In genomic region chr7:45585628-45586027, GRCh38 we compare ENCODE assay signal across 16 cellular contexts. TPM values are rescaled to one million over a fixed set of nuclear protein-coding genes. Genes with fewer than 3 reads are reported as not detected.
DNase-seq lines count a peak whose midpoint lies in the region; TF ChIP-seq lines count a peak whose summit lies in the region.
"Had no signal": no experiment of that assay in that cellular context is flagged by ENCODE, and none has a peak within 500 bp of the region (broad histone marks: within the 10 kb centered on the region; RNA-seq: fewer than 3 reads in every experiment).

No MANE protein-coding gene starts in this region.

- DNase-seq in NCI-H146 (lab: John Stamatoyannopoulos, UW) (peak; percentile 38), NCI-H146 treated with DMSO at 0.1 percent for 48 hours (lab: John Stamatoyannopoulos, UW; ENCODE audit: unreplicated experiment) (no peak), WERI-Rb-1 (peak; percentile 2), spleen (peak; percentile 54), BE2C (no peak), ureter (ENCODE audit: low spot score) (no peak), NOMO-1 treated with dmso at 0.1 percent for 144 hours (lab: John Stamatoyannopoulos, UW; ENCODE audit: unreplicated experiment) (no peak)
- DNase-seq: CD8-positive, alpha-beta memory T cell; DND-41; GDM1; HCEC 1CT; HFFc6 had no signal

- H3K27ac ChIP-seq in WERI-Rb-1 (no peak overlapping the region), neural cell (ENCODE audit: low read length) (peak overlapping the region; percentile 5), spleen (no peak overlapping the region)
- H3K27ac ChIP-seq: 22Rv1, BLaER1 had no signal

- H4K20me1 ChIP-seq in neural cell (ENCODE audit: insufficient read depth) = no peaks in the 10 kb centered on the region
- H4K20me1 ChIP-seq: BLaER1 had no signal

- H3K4me2 ChIP-seq in neural cell (ENCODE audit: low read length) = no peak overlapping the region
- H3K4me2 ChIP-seq: BLaER1 had no signal

- H3K9me3 ChIP-seq in WERI-Rb-1 (ENCODE audit: severe bottlenecking) (no peaks in the 10 kb centered on the region), neural cell (ENCODE audit: low read length) (no peaks in the 10 kb centered on the region), spleen (no peaks in the 10 kb centered on the region), BE2C (no peaks in the 10 kb centered on the region)
- H3K9me3 ChIP-seq: BLaER1, Caco-2 had no signal

- no peak for TF ChIP-seq POLR2A in spleen (IDR thresholded peaks at IDR 0.05)

- H3K4me1 ChIP-seq in spleen (no peaks in the 10 kb centered on the region), BE2C (no peaks in the 10 kb centered on the region)
- H3K4me1 ChIP-seq: Caco-2 had no signal

- no peak overlapping the region for H2AFZ ChIP-seq in neural cell (ENCODE audit: low read depth, low read length)

- intact Hi-C loops in spleen (cut with DNase I; ENCODE audit: low total_unique reads) = no loop called here

- H3K27me3 ChIP-seq in WERI-Rb-1 (ENCODE audit: insufficient read depth, low read depth, severe bottlenecking) (no peaks in the 10 kb centered on the region), neural cell (ENCODE audit: insufficient read depth, low read depth, low read length) (no peaks in the 10 kb centered on the region), spleen (replicated peaks in 1 of 7) (peaks cover 0 to 5% (median 0%) of the 10 kb centered on the region in 7 donors), BE2C (no peaks in the 10 kb centered on the region)
- H3K27me3 ChIP-seq: BLaER1 had no signal

- no peaks in the 10 kb centered on the region for H3K79me2 ChIP-seq in neural cell (replicated peaks; ENCODE audit: insufficient read depth, low read length)

- WGBS in spleen, 5 donors = 75 to 88% (median 85%) methylated on average over 4 to 5 of the region's 5 CpGs

- H3K9me2 ChIP-seq in neural cell (ENCODE audit: insufficient read depth, low read length) = no peaks in the 10 kb centered on the region

- no peak for TF ChIP-seq EP300 in neural cell (conservative IDR thresholded peaks at IDR 0.05; ENCODE audit: poor library complexity, severe bottlenecking)

- H3F3A ChIP-seq in neural cell (ENCODE audit: insufficient read depth, low read length, poor library complexity, severe bottlenecking) = no peaks in the 10 kb centered on the region

- H3K4me3 ChIP-seq in WERI-Rb-1 (ENCODE audit: low read depth, low read length) (no peak overlapping the region), neural cell (ENCODE audit: low read length) (no peak overlapping the region), spleen (no peak overlapping the region), BE2C (ENCODE audit: low read depth, low read length) (no peak overlapping the region)
- H3K4me3 ChIP-seq: BLaER1 had no signal

- TF ChIP-seq RAD21 in neural cell (conservative IDR thresholded peaks at IDR 0.05) = no peak

- no peaks in the 10 kb centered on the region for H3K36me3 ChIP-seq in WERI-Rb-1
- no peaks in the 10 kb centered on the region for H3K36me3 ChIP-seq in neural cell (ENCODE audit: insufficient read depth, low read length)
- H3K36me3 ChIP-seq in spleen = no peaks in the 10 kb centered on the region
- H3K36me3 ChIP-seq in BE2C = no peaks in the 10 kb centered on the region
- H3K36me3 ChIP-seq: BLaER1 had no signal

- H3K9ac ChIP-seq in neural cell (ENCODE audit: low read length) = no peak overlapping the region
- H3K9ac ChIP-seq: BLaER1 had no signal

- no peak for TF ChIP-seq CTCF in WERI-Rb-1 (IDR thresholded peaks at IDR 0.05; ENCODE audit: low read depth, low read length)
- TF ChIP-seq CTCF in neural cell (IDR thresholded peaks at IDR 0.05; ENCODE audit: poor library complexity, severe bottlenecking) = no peak
- no peak for TF ChIP-seq CTCF in spleen (IDR thresholded peaks at IDR 0.05 in 8 of 11, conservative IDR thresholded peaks at IDR 0.05 in 3 of 11)
- TF ChIP-seq CTCF in BE2C (IDR thresholded peaks at IDR 0.05; ENCODE audit: low read depth, low read length) = no peak

TF ChIP-seq in neural cell, 6 proteins besides CTCF, POLR2A, EP300 and RAD21:
- TF ChIP-seq TAF1 (IDR thresholded peaks at IDR 0.05; ENCODE audit: low read depth) = no peak
- no peak for TF ChIP-seq EZH2 (IDR thresholded peaks at IDR 0.05; ENCODE audit: borderline replicate concordance, insufficient read depth, low read length, poor library complexity, severe bottlenecking)
- TF ChIP-seq REST (IDR thresholded peaks at IDR 0.05; ENCODE audit: borderline replicate concordance) = no peak
- TF ChIP-seq POLR2AphosphoS5 (IDR thresholded peaks at IDR 0.05) = no peak
- no peak for TF ChIP-seq SMC3 (conservative IDR thresholded peaks at IDR 0.05; ENCODE audit: poor library complexity)
- no peak for TF ChIP-seq MXI1 (conservative IDR thresholded peaks at IDR 0.05; ENCODE audit: poor library complexity, severe bottlenecking)

RNA-seq across cellular contexts. Expression of gene ADCY1, which starts 11.5 kb away (rescaled TPM):
- polyA plus RNA-seq in neural cell = 14.8 and 18.7 TPM in 2 replicates
- 43.1 and 50.0 TPM in 2 replicates for polyA minus RNA-seq in neural cell
- total RNA-seq in spleen = 1 to 10 TPM in 5 of 7 donors, under 1 TPM in 2; 0.72 to 6.6 (median 3.1) TPM
- polyA plus RNA-seq in spleen = under 1 TPM; 0.05 to 0.38 (median 0.17) TPM
- 2.5 TPM for polyA plus RNA-seq in BE2C (2012; ENCODE audit: insufficient read depth, insufficient read length, low read depth)
- 4.6 TPM for total RNA-seq in ureter
- polyA plus RNA-seq: CD8-positive, alpha-beta memory T cell had no signal

Comparison
In these comparisons a context has a peak if more than half of its experiments do, and no peak if none do; other contexts are left out.
1. DNase-seq: peak in NCI-H146 (single experiment), WERI-Rb-1 (single experiment) and spleen (single experiment); none in NCI-H146 treated with DMSO at 0.1 percent for 48 hours (single experiment), BE2C (single experiment), ureter (single experiment) and NOMO-1 treated with dmso at 0.1 percent for 144 hours (single experiment).